In the genomic region with DNA sequence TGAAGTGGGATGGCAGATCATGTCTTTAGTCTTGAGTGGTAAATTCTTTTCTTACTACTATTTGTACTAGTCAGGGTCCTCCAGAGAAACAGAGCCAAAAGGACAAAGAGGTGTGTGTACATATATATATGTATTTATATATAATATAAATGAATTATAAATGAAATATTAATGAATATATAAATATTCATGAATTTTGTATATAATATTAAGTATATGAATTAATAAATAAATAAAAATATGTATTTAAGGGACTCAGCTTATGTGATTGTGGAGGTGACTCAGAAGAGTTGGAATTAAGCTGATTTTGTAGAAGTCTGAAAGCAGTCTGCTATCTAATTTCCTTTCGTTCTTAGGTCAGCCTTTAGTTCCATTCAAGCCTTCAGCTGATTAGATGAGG, we compare ENCODE assay signal across 23 cellular contexts.
"Had no signal": no experiment of that assay in that cellular context is flagged by ENCODE, and none has a peak within 500 bp of the region (broad histone marks: within the 10 kb centered on the region; RNA-seq: fewer than 3 reads in every experiment).

No MANE protein-coding gene starts in this region.

- H3K36me3 Mint-ChIP-seq: stimulated activated effector memory CD8-positive, alpha-beta T cell treated with anti-CD3 and anti-CD28 coated beads, Interleukin-12 subunit alpha, Interleukin-12 subunit beta, amount 100 ng/mL, for 72 hours; stimulated activated memory B cell treated with anti-CD40 and anti-IgM and Interleukin-4, amounts not matched to agents 10 μg/mL and 1 μg/mL and 100 μg/mL, for 72 hours; stimulated activated naive B cell treated with anti-CD40 and anti-IgM and Interleukin-4, amounts not matched to agents 10 μg/mL and 1 μg/mL and 100 μg/mL, for 72 hours; type B pancreatic cell had no signal

- ATAC-seq: stimulated activated effector memory CD8-positive, alpha-beta T cell treated with anti-CD3 and anti-CD28 coated beads, Interleukin-12 subunit alpha, Interleukin-12 subunit beta, amount 100 ng/mL, for 72 hours; stimulated activated memory B cell treated with anti-CD40 and anti-IgM and Interleukin-4, amounts not matched to agents 10 μg/mL and 1 μg/mL and 100 μg/mL, for 72 hours; stimulated activated naive B cell treated with anti-CD40 and anti-IgM and Interleukin-4, amounts not matched to agents 10 μg/mL and 1 μg/mL and 100 μg/mL, for 72 hours; stimulated activated naive CD8-positive, alpha-beta T cell treated with anti-CD3 and anti-CD28 coated beads, Interleukin-15, amount 100 ng/mL, for 72 hours; stimulated activated naive CD8-positive, alpha-beta T cell treated with anti-CD3 and anti-CD28 coated beads, Interleukin-15, Interleukin-2, amounts not matched to agents 100 U/mL and 50 U/mL, for 24 hours; upper lobe of right lung had no signal

- H3K27me3 Mint-ChIP-seq: stimulated activated memory B cell treated with anti-CD40 and anti-IgM and Interleukin-4, amounts not matched to agents 10 μg/mL and 1 μg/mL and 100 μg/mL, for 72 hours; stimulated activated naive B cell treated with anti-CD40 and anti-IgM and Interleukin-4, amounts not matched to agents 10 μg/mL and 1 μg/mL and 100 μg/mL, for 72 hours; stimulated activated naive CD8-positive, alpha-beta T cell treated with anti-CD3 and anti-CD28 coated beads, Interleukin-15, Interleukin-2, amounts not matched to agents 100 ng/mL and 50 ng/mL, for 24 hours; type B pancreatic cell had no signal

- H3K27ac Mint-ChIP-seq: stimulated activated effector memory CD8-positive, alpha-beta T cell treated with anti-CD3 and anti-CD28 coated beads, Interleukin-12 subunit alpha, Interleukin-12 subunit beta, amount 100 ng/mL, for 72 hours; stimulated activated memory B cell treated with anti-CD40 and anti-IgM and Interleukin-4, amounts not matched to agents 10 μg/mL and 1 μg/mL and 100 μg/mL, for 72 hours; stimulated activated naive B cell treated with anti-CD40 and anti-IgM and Interleukin-4, amounts not matched to agents 10 μg/mL and 1 μg/mL and 100 μg/mL, for 72 hours; stimulated activated naive CD8-positive, alpha-beta T cell treated with anti-CD3 and anti-CD28 coated beads, Interleukin-15, amount 100 ng/mL, for 72 hours; stimulated activated naive CD8-positive, alpha-beta T cell treated with anti-CD3 and anti-CD28 coated beads, Interleukin-15, Interleukin-2, amounts not matched to agents 100 ng/mL and 50 ng/mL, for 24 hours; type B pancreatic cell had no signal

- H3K9me3 Mint-ChIP-seq: stimulated activated effector memory CD8-positive, alpha-beta T cell treated with anti-CD3 and anti-CD28 coated beads, Interleukin-12 subunit alpha, Interleukin-12 subunit beta, amount 100 ng/mL, for 72 hours; type B pancreatic cell had no signal

- H3K4me1 Mint-ChIP-seq: stimulated activated effector memory CD8-positive, alpha-beta T cell treated with anti-CD3 and anti-CD28 coated beads, Interleukin-12 subunit alpha, Interleukin-12 subunit beta, amount 100 ng/mL, for 72 hours; stimulated activated memory B cell treated with anti-CD40 and anti-IgM and Interleukin-4, amounts not matched to agents 10 μg/mL and 1 μg/mL and 100 μg/mL, for 72 hours; stimulated activated naive B cell treated with anti-CD40 and anti-IgM and Interleukin-4, amounts not matched to agents 10 μg/mL and 1 μg/mL and 100 μg/mL, for 72 hours; stimulated activated naive CD8-positive, alpha-beta T cell treated with anti-CD3 and anti-CD28 coated beads, Interleukin-15, amount 100 ng/mL, for 72 hours had no signal

- DNase-seq: stimulated activated CD4-positive, alpha-beta T cell treated with anti-CD3 and anti-CD28 coated beads, Interleukin-2, amount 100 ng/mL, for 48 hours; stimulated activated CD4-positive, alpha-beta T cell treated with anti-CD3 and anti-CD28 coated beads, Interleukin-4, amount 100 ng/mL, for 1 hour; stimulated activated CD4-positive, alpha-beta T cell treated with anti-CD3 and anti-CD28 coated beads, Interleukin-4, amount 100 ng/mL, for 24 hours; stimulated activated CD4-positive, alpha-beta T cell treated with anti-CD3 and anti-CD28 coated beads, Interleukin-4, amount 100 ng/mL, for 4 hours; stimulated activated naive B cell treated with anti-CD40 and anti-IgM and Interleukin-4, amounts not matched to agents 10 μg/mL and 1 μg/mL and 100 μg/mL, for 72 hours; stimulated activated naive CD4-positive, alpha-beta T cell; stimulated activated naive CD4-positive, alpha-beta T cell treated with Interleukin-2 at 50 U/mL for 16 hours; stimulated activated naive CD8-positive, alpha-beta T cell treated with anti-CD3 and anti-CD28 coated beads, Interleukin-15, amount 100 ng/mL, for 72 hours; stimulated activated naive CD8-positive, alpha-beta T cell treated with anti-CD3 and anti-CD28 coated beads, Interleukin-15, Interleukin-2, amounts not matched to agents 100 U/mL and 50 U/mL, for 24 hours; stomach; substantia nigra; testis; thyroid gland; tibial artery; transverse colon; trophoblast cell; upper lobe of left lung; upper lobe of right lung; uterus had no signal

- H3K4me3 Mint-ChIP-seq: stimulated activated effector memory CD8-positive, alpha-beta T cell treated with anti-CD3 and anti-CD28 coated beads, Interleukin-12 subunit alpha, Interleukin-12 subunit beta, amount 100 ng/mL, for 72 hours; stimulated activated memory B cell treated with anti-CD40 and anti-IgM and Interleukin-4, amounts not matched to agents 10 μg/mL and 1 μg/mL and 100 μg/mL, for 72 hours; stimulated activated naive B cell treated with anti-CD40 and anti-IgM and Interleukin-4, amounts not matched to agents 10 μg/mL and 1 μg/mL and 100 μg/mL, for 72 hours; stimulated activated naive CD8-positive, alpha-beta T cell treated with anti-CD3 and anti-CD28 coated beads, Interleukin-15, amount 100 ng/mL, for 72 hours; stimulated activated naive CD8-positive, alpha-beta T cell treated with anti-CD3 and anti-CD28 coated beads, Interleukin-15, Interleukin-2, amounts not matched to agents 100 ng/mL and 50 ng/mL, for 24 hours; type B pancreatic cell had no signal
